Comparison of ENCODE assay signal across 1 cellular context in genomic region chr16:48162839-48163410, GRCh38.
TF ChIP-seq lines count a peak whose summit lies in the region.

No MANE protein-coding gene starts in this region.

TF ChIP-seq in liver, 16 proteins besides CTCF, POLR2A, EP300 and RAD21 (continued from another document):
- TF ChIP-seq GABPA (IDR thresholded peaks at IDR 0.05 in 1 of 2, conservative IDR thresholded peaks at IDR 0.05 in 1 of 2) (no peak), TAF1 (conservative IDR thresholded peaks at IDR 0.05) (no peak), HNF4G (IDR thresholded peaks at IDR 0.05) (no peak)
TF ChIP-seq in liver: peak in this region for 3.
